38 cellular contexts compared by ENCODE assay signal in genomic region chr13:96996886-96997285, GRCh38. TPM values are rescaled to one million over a fixed set of nuclear protein-coding genes. Genes with fewer than 3 reads are reported as not detected.
"Had no signal": no experiment of that assay in that cellular context is flagged by ENCODE, and none has a peak within 500 bp of the region (broad histone marks: within the 10 kb centered on the region; RNA-seq: fewer than 3 reads in every experiment).

No MANE protein-coding gene starts in this region.

- H3K36me3 ChIP-seq: adrenal gland, esophagus muscularis mucosa, gastrocnemius medialis, heart right ventricle, WERI-Rb-1 had no signal

- DNase-seq: activated B cell treated with CpG ODN at 0.5 μM for 24 hours; activated CD4-positive, alpha-beta T cell treated with anti-CD3 and anti-CD28 coated beads for 48 hours; activated CD4-positive, alpha-beta T cell treated with anti-CD3 and anti-CD28 coated beads, Interleukin-2, amount 50 U/mL, for 1 hour; activated CD4-positive, alpha-beta T cell treated with anti-CD3 and anti-CD28 coated beads, Interleukin-2, amount 50 U/mL, for 48 hours; activated CD8-positive, alpha-beta memory T cell treated with anti-CD3 and anti-CD28 coated beads, Interleukin-2, amount 10 ng/mL, durations not matched to agents 7 days and 5 days; activated CD8-positive, alpha-beta memory T cell treated with anti-CD3 and anti-CD28 coated beads, Interleukin-2, amount 50 U/mL, for 4 hours; activated CD8-positive, alpha-beta T cell treated with anti-CD3 and anti-CD28 coated beads, Interleukin-2, amount 10 ng/mL, durations not matched to agents 7 days and 5 days; activated effector memory CD4-positive, alpha-beta T cell treated with anti-CD3 and anti-CD28 coated beads, Interleukin-2, amount 50 U/mL, for 16 hours; activated naive CD4-positive, alpha-beta T cell treated with anti-CD3 and anti-CD28 coated beads for 36 hours; activated naive CD8-positive, alpha-beta T cell treated with anti-CD3 and anti-CD28 coated beads for 36 hours; activated naive CD8-positive, alpha-beta T cell treated with anti-CD3 and anti-CD28 coated beads, Interleukin-2, amount 50 U/mL, for 24 hours; activated T-cell treated with anti-CD3 and anti-CD28 coated beads, Interleukin-2, amount 50 U/mL, for 1 hour; activated T-cell treated with anti-CD3 and anti-CD28 coated beads, Interleukin-2, amount 50 U/mL, for 48 hours; adrenal gland; amygdala; aorta; body of pancreas; caudate nucleus; cortex of kidney; dermis blood vessel endothelial cell; effector CD4-positive, alpha-beta T cell; effector memory CD8-positive, alpha-beta T cell; erythroblast; foreskin keratinocyte; gastrocnemius medialis; heart right ventricle; T1000; WERI-Rb-1 had no signal

- H3K36me3 Mint-ChIP-seq: activated CD8-positive, alpha-beta memory T cell treated with anti-CD3 and anti-CD28 coated beads, Interleukin-2, amount 10 ng/mL, durations not matched to agents 7 days and 5 days; activated naive CD4-positive, alpha-beta T cell treated with anti-CD3 and anti-CD28 coated beads, Interleukin-2, amount 50 U/mL, for 24 hours had no signal

- H3K9me3 ChIP-seq: adrenal gland, body of pancreas, esophagus muscularis mucosa, gastrocnemius medialis had no signal

- H3K27ac Mint-ChIP-seq: activated B cell treated with CpG ODN at 0.5 μM for 24 hours; activated CD8-positive, alpha-beta memory T cell treated with anti-CD3 and anti-CD28 coated beads, Interleukin-2, amount 10 ng/mL, durations not matched to agents 7 days and 5 days; activated CD8-positive, alpha-beta T cell treated with anti-CD3 and anti-CD28 coated beads, Interleukin-2, amount 10 ng/mL, durations not matched to agents 7 days and 5 days; activated naive CD4-positive, alpha-beta T cell treated with anti-CD3 and anti-CD28 coated beads for 36 hours; activated naive CD4-positive, alpha-beta T cell treated with anti-CD3 and anti-CD28 coated beads, Interleukin-2, amount 50 U/mL, for 24 hours; activated naive CD8-positive, alpha-beta T cell treated with anti-CD3 and anti-CD28 coated beads for 36 hours; activated naive CD8-positive, alpha-beta T cell treated with anti-CD3 and anti-CD28 coated beads, Interleukin-2, amount 50 U/mL, for 24 hours; activated T-helper 1 cell treated with anti-CD3 and anti-CD28 coated beads, Interleukin-12 subunit alpha, Interleukin-12 subunit beta, Interleukin-2, Interleukin-4 antibody, amounts not matched to agents 30 ng/mL and 10 ng/mL and 1 ng/mL, durations not matched to agents 14 hours and 24 hours and 36 hours; activated T-helper 2 cell treated with anti-CD3 and anti-CD28 coated beads, Interferon-gamma antibody, Interleukin-2, Interleukin-4, amounts not matched to agents 10 μg/mL and 5 μg/mL and 100 μg/mL, durations not matched to agents 14 hours and 24 hours and 36 hours; effector memory CD8-positive, alpha-beta T cell; T-helper 1 cell treated with Interleukin-12 subunit alpha and Interleukin-12 subunit beta and Interleukin-4 antibody, amounts not matched to agents 30 μg/mL and 1 μg/mL, for 36 hours; T-helper 2 cell treated with Interferon-gamma antibody and Interleukin-4, amounts not matched to agents 5 μg/mL and 100 μg/mL, for 36 hours had no signal

- H3K27ac ChIP-seq: adrenal gland, body of pancreas, esophagus muscularis mucosa, foreskin keratinocyte, gastrocnemius medialis, heart right ventricle, WERI-Rb-1 had no signal

- H3K9me3 Mint-ChIP-seq: activated B cell treated with CpG ODN at 0.5 μM for 24 hours; activated naive CD4-positive, alpha-beta T cell treated with anti-CD3 and anti-CD28 coated beads for 36 hours; activated T-helper 1 cell treated with anti-CD3 and anti-CD28 coated beads, Interleukin-12 subunit alpha, Interleukin-12 subunit beta, Interleukin-2, Interleukin-4 antibody, amounts not matched to agents 30 ng/mL and 10 ng/mL and 1 ng/mL, durations not matched to agents 14 hours and 24 hours and 36 hours; activated T-helper 2 cell treated with anti-CD3 and anti-CD28 coated beads, Interferon-gamma antibody, Interleukin-2, Interleukin-4, amounts not matched to agents 10 μg/mL and 5 μg/mL and 100 μg/mL, durations not matched to agents 14 hours and 24 hours and 36 hours; effector memory CD8-positive, alpha-beta T cell; T-helper 1 cell treated with Interleukin-12 subunit alpha and Interleukin-12 subunit beta and Interleukin-4 antibody, amounts not matched to agents 30 μg/mL and 1 μg/mL, for 36 hours; T-helper 2 cell treated with Interferon-gamma antibody and Interleukin-4, amounts not matched to agents 5 μg/mL and 100 μg/mL, for 36 hours had no signal

- H3K4me1 Mint-ChIP-seq: activated naive CD4-positive, alpha-beta T cell treated with anti-CD3 and anti-CD28 coated beads, Interleukin-2, amount 50 U/mL, for 24 hours had no signal

- H3K4me3 ChIP-seq: adrenal gland, body of pancreas, esophagus muscularis mucosa, gastrocnemius medialis, heart right ventricle had no signal

- H3K4me3 Mint-ChIP-seq: activated B cell treated with CpG ODN at 0.5 μM for 24 hours; activated CD8-positive, alpha-beta memory T cell treated with anti-CD3 and anti-CD28 coated beads, Interleukin-2, amount 10 ng/mL, durations not matched to agents 7 days and 5 days; activated CD8-positive, alpha-beta T cell treated with anti-CD3 and anti-CD28 coated beads, Interleukin-2, amount 10 ng/mL, durations not matched to agents 7 days and 5 days; activated naive CD4-positive, alpha-beta T cell treated with anti-CD3 and anti-CD28 coated beads for 36 hours; activated naive CD4-positive, alpha-beta T cell treated with anti-CD3 and anti-CD28 coated beads, Interleukin-2, amount 50 U/mL, for 24 hours; activated naive CD8-positive, alpha-beta T cell treated with anti-CD3 and anti-CD28 coated beads for 36 hours; activated naive CD8-positive, alpha-beta T cell treated with anti-CD3 and anti-CD28 coated beads, Interleukin-2, amount 50 U/mL, for 24 hours; activated T-helper 1 cell treated with anti-CD3 and anti-CD28 coated beads, Interleukin-12 subunit alpha, Interleukin-12 subunit beta, Interleukin-2, Interleukin-4 antibody, amounts not matched to agents 30 ng/mL and 10 ng/mL and 1 ng/mL, durations not matched to agents 14 hours and 24 hours and 36 hours; effector memory CD8-positive, alpha-beta T cell; T-helper 1 cell treated with Interleukin-12 subunit alpha and Interleukin-12 subunit beta and Interleukin-4 antibody, amounts not matched to agents 30 μg/mL and 1 μg/mL, for 36 hours; T-helper 2 cell treated with Interferon-gamma antibody and Interleukin-4, amounts not matched to agents 5 μg/mL and 100 μg/mL, for 36 hours had no signal

- ATAC-seq: activated CD4-positive, CD25-positive, alpha-beta regulatory T cell treated with anti-CD3 and anti-CD28 coated beads, Interleukin-2, amount 50 U/mL, for 24 hours; activated CD8-positive, alpha-beta memory T cell treated with anti-CD3 and anti-CD28 coated beads, Interleukin-2, amount 10 ng/mL, durations not matched to agents 7 days and 5 days; activated CD8-positive, alpha-beta T cell treated with anti-CD3 and anti-CD28 coated beads, Interleukin-2, amount 10 ng/mL, durations not matched to agents 7 days and 5 days; activated naive CD8-positive, alpha-beta T cell treated with anti-CD3 and anti-CD28 coated beads, Interleukin-2, amount 50 U/mL, for 24 hours; body of pancreas; effector memory CD8-positive, alpha-beta T cell; foreskin keratinocyte; gastrocnemius medialis; heart right ventricle had no signal

RNA-seq across cellular contexts. Expression of gene OXGR1, which starts 2.6 kb away (rescaled TPM):
- total RNA-seq: activated B cell treated with CpG ODN at 0.5 μM for 24 hours; activated CD8-positive, alpha-beta memory T cell treated with anti-CD3 and anti-CD28 coated beads for 36 hours; activated CD8-positive, alpha-beta memory T cell treated with anti-CD3 and anti-CD28 coated beads, Interleukin-2, amount 10 ng/mL, durations not matched to agents 7 days and 5 days; activated CD8-positive, alpha-beta T cell treated with anti-CD3 and anti-CD28 coated beads, Interleukin-2, amount 10 ng/mL, durations not matched to agents 7 days and 5 days; activated naive CD4-positive, alpha-beta T cell treated with anti-CD3 and anti-CD28 coated beads for 36 hours; activated naive CD8-positive, alpha-beta T cell treated with anti-CD3 and anti-CD28 coated beads for 36 hours; activated T-helper 1 cell treated with anti-CD3 and anti-CD28 coated beads, Interleukin-12 subunit alpha, Interleukin-12 subunit beta, Interleukin-2, Interleukin-4 antibody, amounts not matched to agents 30 ng/mL and 10 ng/mL and 1 ng/mL, durations not matched to agents 14 hours and 24 hours and 36 hours; activated T-helper 2 cell treated with anti-CD3 and anti-CD28 coated beads, Interferon-gamma antibody, Interleukin-2, Interleukin-4, amounts not matched to agents 10 μg/mL and 5 μg/mL and 100 μg/mL, durations not matched to agents 14 hours and 24 hours and 36 hours; adrenal gland; chondrocyte; dermis blood vessel endothelial cell; foreskin keratinocyte; glomerular endothelial cell had no signal
- polyA plus RNA-seq: aorta, foreskin keratinocyte had no signal
